1 cellular context compared by ENCODE assay signal in the genomic region with DNA sequence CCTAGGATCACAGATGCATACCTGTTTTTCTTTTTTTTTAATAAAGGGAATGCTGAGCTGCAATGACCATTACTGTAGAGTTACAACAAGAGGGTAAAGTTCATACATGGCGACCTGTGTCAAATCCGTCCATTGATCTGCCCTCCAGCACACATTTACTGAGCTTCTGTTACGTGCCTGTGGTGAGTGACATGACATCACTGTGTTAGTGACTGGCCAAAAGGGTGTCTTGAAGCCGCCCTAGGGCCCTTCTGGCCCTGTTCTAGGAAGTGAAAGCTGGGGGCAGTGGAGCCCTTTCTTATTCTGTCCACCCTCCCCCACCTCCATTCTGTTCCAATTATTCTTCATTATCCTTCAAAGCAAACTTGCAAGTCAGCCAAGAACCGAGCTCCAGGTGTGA.
TF ChIP-seq lines count a peak whose summit lies in the region.

No MANE protein-coding gene starts in this region.

TF ChIP-seq in K562, 482 proteins besides CTCF, POLR2A, EP300 and RAD21 (continued from another document):
- TF ChIP-seq NR2C2 (CRISPR knock-in tag; IDR thresholded peaks at IDR 0.05) (no peak), NR2C2 (tag; IDR thresholded peaks at IDR 0.05) (no peak)
TF ChIP-seq in K562: peak in this region for 0.
